ENCODE assay signal across 9 cellular contexts in genomic region chr7:16070806-16071205, GRCh38.
DNase-seq lines count a peak whose midpoint lies in the region; ATAC-seq, FAIRE-seq and TF ChIP-seq lines count a peak whose summit lies in the region.
"Had no signal": no experiment of that assay in that cellular context is flagged by ENCODE, and none has a peak within 500 bp of the region (broad histone marks: within the 10 kb centered on the region; RNA-seq: fewer than 3 reads in every experiment).

No MANE protein-coding gene starts in this region.

- CTCF ChIA-PET in HepG2 (lab: Yijun Ruan, JAX; ENCODE audit: low intra/inter-chr PET ratio, low total read pairs), result interaction anchor here (1.2 to 1.5 kb wide), 3 partner anchors 745 to 871 kb away, joined by 3 to 7 read pairs (median 4); no protein-coding TSS in a partner anchor

- no peak overlapping the region for H3K27ac ChIP-seq in liver (ENCODE audit: low read depth in 1 of 2, low read length in 2 of 2)
- no peak overlapping the region for H3K27ac ChIP-seq in HepG2 (ENCODE audit: extremely low read length, insufficient read depth, low read length)
- peak overlapping the region; percentile 71 to 82 (median 73) for H3K27ac ChIP-seq in gastrocnemius medialis

- WGBS in liver, result 41% methylated on average over 3 of the region's 3 CpGs
- 51% methylated on average over 3 of the region's 3 CpGs for WGBS in HepG2 (ENCODE audit: low lambda C conversion rate)

- POLR2A ChIA-PET in HepG2 (lab: Yijun Ruan, JAX), result no interaction called here

- ATAC-seq in HepG2, result no peak
- ATAC-seq in left lobe of liver, result peak; percentile 48
- no peak for ATAC-seq in gastrocnemius medialis

- TF ChIP-seq RAD21 in liver (IDR thresholded peaks at IDR 0.05) (no peak), HepG2 (CRISPR knock-in tag; IDR thresholded peaks at IDR 0.05) (no peak)

- H2AFZ ChIP-seq in HepG2 (ENCODE audit: low read length), result no peak overlapping the region

- TF ChIP-seq CTCF in liver (IDR thresholded peaks at IDR 0.05; ENCODE audit: low read depth, low read length, missing input control) (no peak), HepG2 (CRISPR knock-in tag; IDR thresholded peaks at IDR 0.05) (no peak), gastrocnemius medialis (IDR thresholded peaks at IDR 0.05 in 4 of 5, conservative IDR thresholded peaks at IDR 0.05 in 1 of 5) (no peak)

- no peaks in the 10 kb centered on the region for H3K36me3 ChIP-seq in liver (ENCODE audit: control insufficient read depth in 4 of 4, insufficient read depth in 3 of 4, low read depth in 1 of 4, low read length in 3 of 4)
- no peaks in the 10 kb centered on the region for H3K36me3 ChIP-seq in HepG2 (replicated peaks in 1 of 2; ENCODE audit: control insufficient read depth in 1 of 2, insufficient read depth in 2 of 2, low read length in 2 of 2)
- H3K36me3 ChIP-seq in gastrocnemius medialis, result no peaks in the 10 kb centered on the region
- H3K36me3 ChIP-seq: BE2C had no signal

- BruUV-seq in HepG2 (replicated peaks; lab: Mats Ljungman, UMichigan), result no TSS peak

- intact Hi-C loops in HepG2 (cut with micrococcal nuclease; ENCODE audit: unreplicated experiment), result loop anchor here (1.0 to 10.0 kb wide), 6 partner anchors 346 to 1356 kb away; no protein-coding TSS in a partner anchor
- intact Hi-C loops in gastrocnemius medialis (cut with DNase I; ENCODE audit: low total_unique reads), result loop anchor here (5.0 kb wide), 2 partner anchors 744 to 764 kb away; no protein-coding TSS in a partner anchor

- TF ChIP-seq EP300 in HepG2 (IDR thresholded peaks at IDR 0.05; ENCODE audit: low read depth in 2 of 2, low read length in 2 of 2) (no peak), HepG2 (CRISPR knock-in tag; IDR thresholded peaks at IDR 0.05; ENCODE audit: borderline replicate concordance) (no peak)

- H3K79me2 ChIP-seq in HepG2 (ENCODE audit: insufficient read depth, low read length), result no peaks in the 10 kb centered on the region

- H4K20me1 ChIP-seq in HepG2 (ENCODE audit: insufficient read depth, low read length), result no peaks in the 10 kb centered on the region

- no peak for DNase-seq in HepG2 (ENCODE audit: low spot score)
- no peak for DNase-seq in left lobe of liver (ENCODE audit: low spot score)
- DNase-seq in gastrocnemius medialis, result no peak
- no peak for DNase-seq in NCI-H1436 (lab: John Stamatoyannopoulos, UW)
- no peak for DNase-seq in NCI-H2107 treated with DMSO at 0.1 percent for 48 hours (lab: John Stamatoyannopoulos, UW; ENCODE audit: unreplicated experiment)
- DNase-seq: H9 had no signal

- H3K4me3 ChIP-seq in liver (ENCODE audit: low read depth in 1 of 3, low read length in 3 of 3), result no peak overlapping the region
- H3K4me3 ChIP-seq in HepG2 (replicated peaks in 1 of 3; ENCODE audit: insufficient read depth in 1 of 3, low read depth in 2 of 3, low read length in 3 of 3), result no peak overlapping the region
- peak overlapping the region in 1 of 4 donors; percentile 24 for H3K4me3 ChIP-seq in gastrocnemius medialis
- H3K4me3 ChIP-seq: GM12878 had no signal

- H3K9me3 ChIP-seq in liver (ENCODE audit: control insufficient read depth in 4 of 4, low read length in 3 of 4) (no peaks in the 10 kb centered on the region), HepG2 (ENCODE audit: low read length) (no peaks in the 10 kb centered on the region), gastrocnemius medialis (no peaks in the 10 kb centered on the region)
- H3K9me3 ChIP-seq: BE2C had no signal

- H3K4me2 ChIP-seq in HepG2 (ENCODE audit: low read depth, low read length), result no peak overlapping the region

- H3K27me3 ChIP-seq in liver (ENCODE audit: control insufficient read depth in 4 of 4, insufficient read depth in 4 of 4, low read length in 3 of 4) (no peaks in the 10 kb centered on the region), HepG2 (ENCODE audit: control insufficient read depth in 1 of 2, insufficient read depth in 2 of 2, low read length in 2 of 2) (no peaks in the 10 kb centered on the region), gastrocnemius medialis (no peaks in the 10 kb centered on the region)

- TF ChIP-seq POLR2A in HepG2 (IDR thresholded peaks at IDR 0.05; ENCODE audit: insufficient read depth in 1 of 2, low read depth in 2 of 2, low read length in 2 of 2), result no peak
- no peak for TF ChIP-seq POLR2A in gastrocnemius medialis (IDR thresholded peaks at IDR 0.05)

- FAIRE-seq in HepG2 (lab: Jason Lieb, UNC), result no peak

- in situ Hi-C loops in HepG2 (cut with HindIII; ENCODE audit: extremely low pct_ligation_motif_present, low pct_unique_long_range_greater_than_20kb), result loop anchor here (25.0 kb wide), 3 partner anchors 759 to 1359 kb away; no protein-coding TSS in a partner anchor
- in situ Hi-C loops in gastrocnemius medialis (cut with MboI; ENCODE audit: low sequenced_read_pairs in 4 of 4), result loop anchor here (10.0 to 25.0 kb wide), 5 partner anchors 384 to 766 kb away; partner anchors contain the start of genes AGMO (in 1 of the 4) and MEOX2 (in 1 of the 4)

- H3K4me1 ChIP-seq in liver (ENCODE audit: control insufficient read depth in 4 of 4, insufficient read depth in 4 of 4, low read length in 3 of 4), result peaks cover 3 to 23% (median 16%) of the 10 kb centered on the region in 4 donors
- H3K4me1 ChIP-seq in HepG2 (ENCODE audit: insufficient read depth, low read length), result no peaks in the 10 kb centered on the region
- H3K4me1 ChIP-seq in gastrocnemius medialis, result peaks cover 0 to 15% of the 10 kb centered on the region in 2 donors
- H3K4me1 ChIP-seq: BE2C had no signal

- no peak overlapping the region for H3K9ac ChIP-seq in liver (ENCODE audit: low read depth in 1 of 2, low read length in 2 of 2)
- H3K9ac ChIP-seq in HepG2 (ENCODE audit: insufficient read depth, low read depth, low read length), result no peak overlapping the region

TF ChIP-seq in liver, 16 proteins besides CTCF, POLR2A, EP300 and RAD21 (continues in another document):
- TF ChIP-seq HNF4A (conservative IDR thresholded peaks at IDR 0.05), result peak in 1 of 2 donors; percentile 9
- TF ChIP-seq GABPA (IDR thresholded peaks at IDR 0.05 in 1 of 2, conservative IDR thresholded peaks at IDR 0.05 in 1 of 2), result no peak
- TF ChIP-seq TAF1 (conservative IDR thresholded peaks at IDR 0.05), result no peak
- no peak for TF ChIP-seq RXRA (IDR thresholded peaks at IDR 0.05)
- TF ChIP-seq MAX (IDR thresholded peaks at IDR 0.05), result no peak
- TF ChIP-seq FOXA2 (IDR thresholded peaks at IDR 0.05), result peak; percentile 27

TF ChIP-seq in HepG2, 621 proteins besides CTCF, POLR2A, EP300 and RAD21 (continues in another document):
- TF ChIP-seq THRA (CRISPR knock-in tag; IDR thresholded peaks at IDR 0.05; ENCODE audit: borderline replicate concordance), result no peak
- no peak for TF ChIP-seq NFRKB (IDR thresholded peaks at IDR 0.05)
- TF ChIP-seq ARID4A (CRISPR knock-in tag; IDR thresholded peaks at IDR 0.05; ENCODE audit: borderline replicate concordance), result no peak
- no peak for TF ChIP-seq SOX5 (CRISPR knock-in tag; IDR thresholded peaks at IDR 0.05; ENCODE audit: borderline replicate concordance)
- TF ChIP-seq ZFP1 (CRISPR knock-in tag; IDR thresholded peaks at IDR 0.05), result no peak
- no peak for TF ChIP-seq THAP11 (CRISPR knock-in tag; IDR thresholded peaks at IDR 0.05)
- no peak for TF ChIP-seq HNRNPLL (IDR thresholded peaks at IDR 0.05; ENCODE audit: low read depth, low read length, poor library complexity, severe bottlenecking)
- no peak for TF ChIP-seq ZIK1 (CRISPR knock-in tag; IDR thresholded peaks at IDR 0.05; ENCODE audit: borderline replicate concordance, low read depth)
- TF ChIP-seq CERS6 (CRISPR knock-in tag; IDR thresholded peaks at IDR 0.05), result no peak

Comparison
In these comparisons a context has a peak if more than half of its experiments do, and no peak if none do; other contexts are left out.
1. H3K27ac ChIP-seq: peak in gastrocnemius medialis (4 of 4); none in liver (0 of 2) and HepG2 (single experiment).